ENCODE assay signal across 1 cellular context in genomic region chr17:78141437-78142112, GRCh38.
TF ChIP-seq lines count a peak whose summit lies in the region.

No MANE protein-coding gene starts in this region.

TF ChIP-seq in HepG2, 621 proteins besides CTCF, POLR2A, EP300 and RAD21 (continues in another document):
- TF ChIP-seq UBTF (CRISPR knock-in tag; IDR thresholded peaks at IDR 0.05) (peak; percentile 26; the same call in 1 of the 2 replicates), THAP9 (CRISPR knock-in tag; IDR thresholded peaks at IDR 0.05; ENCODE audit: borderline replicate concordance) (peak; percentile 16; the same call in 1 of the 2 replicates), SALL1 (CRISPR knock-in tag; IDR thresholded peaks at IDR 0.05) (peak; percentile 27; the same call in 1 of the 2 replicates), REL (CRISPR knock-in tag; conservative IDR thresholded peaks at IDR 0.05) (no peak), ZNF510 (CRISPR knock-in tag; IDR thresholded peaks at IDR 0.05; ENCODE audit: low read depth) (0 out of 2 replicates have a peak, but pooled peaks have one; percentile 35), SP1 (IDR thresholded peaks at IDR 0.05) (no peak), SP1 (CRISPR knock-in tag; IDR thresholded peaks at IDR 0.05) (no peak), ZNF512 (CRISPR knock-in tag; IDR thresholded peaks at IDR 0.05) (peak; percentile 43; the same call in 1 of the 2 replicates), ZNF740 (CRISPR knock-in tag; IDR thresholded peaks at IDR 0.05) (no peak), RNF2 (conservative IDR thresholded peaks at IDR 0.05; ENCODE audit: low read depth) (0 out of 2 replicates have a peak, but pooled peaks have one; percentile 22), HNRNPK (IDR thresholded peaks at IDR 0.05; ENCODE audit: low read depth, low read length, poor library complexity, severe bottlenecking) (no peak), SKIL (CRISPR knock-in tag; IDR thresholded peaks at IDR 0.05; ENCODE audit: borderline replicate concordance) (no peak), GABPA (IDR thresholded peaks at IDR 0.05; ENCODE audit: low read depth, low read length) (no peak), GABPA (CRISPR knock-in tag; IDR thresholded peaks at IDR 0.05; ENCODE audit: low read depth) (no peak), ZNF232 (CRISPR knock-in tag; IDR thresholded peaks at IDR 0.05; ENCODE audit: borderline replicate concordance) (no peak), GABPB1 (CRISPR knock-in tag; IDR thresholded peaks at IDR 0.05) (peak; percentile 40; the same call in 1 of the 2 replicates), ZZZ3 (CRISPR knock-in tag; IDR thresholded peaks at IDR 0.05; ENCODE audit: borderline replicate concordance) (0 out of 2 replicates have a peak, but pooled peaks have one; percentile 64), ZNF326 (CRISPR knock-in tag; IDR thresholded peaks at IDR 0.05; ENCODE audit: borderline replicate concordance) (no peak), TEAD3 (CRISPR knock-in tag; optimal IDR thresholded peaks at IDR 0.05; ENCODE audit: borderline replicate concordance) (peak; percentile 7), MEF2D (CRISPR knock-in tag; IDR thresholded peaks at IDR 0.05) (no peak), CSRNP1 (CRISPR knock-in tag; IDR thresholded peaks at IDR 0.05) (peak; percentile 62; the same call in 1 of the 2 replicates), ARNTL (CRISPR knock-in tag; IDR thresholded peaks at IDR 0.05) (0 out of 2 replicates have a peak, but pooled peaks have one; percentile 27), ZNF768 (CRISPR knock-in tag; IDR thresholded peaks at IDR 0.05) (0 out of 2 replicates have a peak, but pooled peaks have one; percentile 15), MEIS1 (CRISPR knock-in tag; IDR thresholded peaks at IDR 0.05; ENCODE audit: borderline replicate concordance) (0 out of 2 replicates have a peak, but pooled peaks have one; percentile 49), ZNF501 (CRISPR knock-in tag; IDR thresholded peaks at IDR 0.05) (0 out of 2 replicates have a peak, but pooled peaks have one; percentile 32), ZNF496 (CRISPR knock-in tag; IDR thresholded peaks at IDR 0.05; ENCODE audit: insufficient replicate concordance) (no peak), PAWR (CRISPR knock-in tag; IDR thresholded peaks at IDR 0.05; ENCODE audit: borderline replicate concordance) (0 out of 2 replicates have a peak, but pooled peaks have one; percentile 56), IRF9 (CRISPR knock-in tag; IDR thresholded peaks at IDR 0.05; ENCODE audit: borderline replicate concordance) (peak; percentile 74; the same call in 1 of the 2 replicates), KDM5B (CRISPR knock-in tag; IDR thresholded peaks at IDR 0.05; ENCODE audit: borderline replicate concordance) (peak; percentile 44; the same call in 1 of the 2 replicates), ZNF124 (CRISPR knock-in tag; IDR thresholded peaks at IDR 0.05) (no peak), ZNF670 (CRISPR knock-in tag; IDR thresholded peaks at IDR 0.05; ENCODE audit: borderline replicate concordance) (peak; percentile 29; the same call in 1 of the 2 replicates), PAXIP1 (CRISPR knock-in tag; conservative IDR thresholded peaks at IDR 0.05) (no peak), SIN3A (IDR thresholded peaks at IDR 0.05; ENCODE audit: borderline replicate concordance, low read depth, low read length) (0 out of 2 replicates have a peak, but pooled peaks have one; percentile 8), NFIC (IDR thresholded peaks at IDR 0.05; ENCODE audit: low read length) (no peak), KDM2A (CRISPR knock-in tag; IDR thresholded peaks at IDR 0.05; ENCODE audit: borderline replicate concordance, low read depth) (peak; percentile 27; the same call in 1 of the 2 replicates), ZNF713 (CRISPR knock-in tag; IDR thresholded peaks at IDR 0.05) (0 out of 2 replicates have a peak, but pooled peaks have one; percentile 60), ZNF225 (CRISPR knock-in tag; IDR thresholded peaks at IDR 0.05) (peak; percentile 49; the same call in 1 of the 2 replicates), HES4 (CRISPR knock-in tag; IDR thresholded peaks at IDR 0.05; ENCODE audit: borderline replicate concordance) (0 out of 2 replicates have a peak, but pooled peaks have one; percentile 35)
